10 cellular contexts compared by ENCODE assay signal in genomic region chr4:121712001-121712655, GRCh38.
DNase-seq lines count a peak whose midpoint lies in the region; ATAC-seq lines count a peak whose summit lies in the region.
"Had no signal": no experiment of that assay in that cellular context is flagged by ENCODE, and none has a peak within 500 bp of the region (broad histone marks: within the 10 kb centered on the region; RNA-seq: fewer than 3 reads in every experiment).

No MANE protein-coding gene starts in this region.

- DNase-seq in stimulated activated naive CD4-positive, alpha-beta T cell (lab: John Stamatoyannopoulos, UW), result no peak
- DNase-seq in hypothalamus (lab: John Stamatoyannopoulos, UW), result no peak
- DNase-seq: CD4-positive, alpha-beta T cell; NCI-H1092 had no signal

- no peak overlapping the region for H3K4me3 ChIP-seq in BLaER1 treated with 17β-estradiol and CSF1 and Interleukin-3, amounts not matched to agents 10 nM and 100 nM
- peak overlapping the region; percentile 30 to 41 for H3K4me3 ChIP-seq in duodenal mucosa (ENCODE audit: low read depth in 1 of 2, low read length in 2 of 2)
- H3K4me3 ChIP-seq in neuron (ENCODE audit: low read length), result peak overlapping the region; percentile 51

- 0 out of 22 replicates have a peak overlapping the region, but pooled peaks of 1 of the 11 experiments have one; percentile 0 for H3K9ac ChIP-seq in BLaER1 treated with 17β-estradiol and CSF1 and Interleukin-3, amounts not matched to agents 10 nM and 100 nM
- no peak overlapping the region for H3K9ac ChIP-seq in duodenal mucosa (ENCODE audit: low read depth in 1 of 2, low read length in 2 of 2)

- peak; percentile 1 for ATAC-seq in HG03045 (IDR thresholded peaks at IDR 0.05; ENCODE audit: unreplicated experiment)
- ATAC-seq in GM18867 (IDR thresholded peaks at IDR 0.05; ENCODE audit: unreplicated experiment), result no peak
- no peak for ATAC-seq in HG03469 (IDR thresholded peaks at IDR 0.05; ENCODE audit: unreplicated experiment)

- no peaks in the 10 kb centered on the region for H3K27me3 ChIP-seq in BLaER1 treated with 17β-estradiol and CSF1 and Interleukin-3, amounts not matched to agents 10 nM and 100 nM
- H3K27me3 ChIP-seq in duodenal mucosa (ENCODE audit: control insufficient read depth in 1 of 2, insufficient read depth in 2 of 2, low read length in 2 of 2) (peaks cover 5 to 14% of the 10 kb centered on the region in 2 donors), neuron (ENCODE audit: insufficient read depth, low read length) (no peaks in the 10 kb centered on the region)

- no peaks in the 10 kb centered on the region for H3K9me3 ChIP-seq in BLaER1 treated with 17β-estradiol and CSF1 and Interleukin-3, amounts not matched to agents 10 nM and 100 nM (replicated peaks in 1 of 11)
- H3K9me3 ChIP-seq in duodenal mucosa (ENCODE audit: control insufficient read depth in 1 of 2, low read length in 2 of 2) (no peaks in the 10 kb centered on the region), neuron (ENCODE audit: low read length) (no peaks in the 10 kb centered on the region)

- H2AFZ ChIP-seq in neuron (ENCODE audit: low read depth, low read length), result peak overlapping the region; percentile 88

- H3K27ac ChIP-seq in BLaER1 treated with 17β-estradiol and CSF1 and Interleukin-3, amounts not matched to agents 10 nM and 100 nM, result no peak overlapping the region
- peak overlapping the region; percentile 39 for H3K27ac ChIP-seq in duodenal mucosa (ENCODE audit: low read depth, low read length)

- H3K4me1 ChIP-seq in BLaER1 treated with 17β-estradiol and CSF1 and Interleukin-3, amounts not matched to agents 10 nM and 100 nM, result peaks cover 0 to 8% (median 2%) of the 10 kb centered on the region in 10 experiments; a peak in 6 of 20 replicates
- peaks cover 3 to 7% of the 10 kb centered on the region in 2 donors for H3K4me1 ChIP-seq in duodenal mucosa (ENCODE audit: control insufficient read depth in 1 of 2, insufficient read depth in 2 of 2, low read length in 2 of 2)
- H3K4me1 ChIP-seq in neuron (ENCODE audit: insufficient read depth, low read length), result peaks cover 16% of the 10 kb centered on the region

- no peaks in the 10 kb centered on the region for H4K20me1 ChIP-seq in BLaER1 treated with 17β-estradiol and CSF1 and Interleukin-3, amounts not matched to agents 10 nM and 100 nM

- no peaks in the 10 kb centered on the region for H3K36me3 ChIP-seq in BLaER1 treated with 17β-estradiol and CSF1 and Interleukin-3, amounts not matched to agents 10 nM and 100 nM
- H3K36me3 ChIP-seq in duodenal mucosa (ENCODE audit: control insufficient read depth in 1 of 2, insufficient read depth in 2 of 2, low read length in 2 of 2), result no peaks in the 10 kb centered on the region
- H3K36me3 ChIP-seq in neuron (ENCODE audit: insufficient read depth, low read length), result no peaks in the 10 kb centered on the region

- H3K4me2 ChIP-seq in BLaER1 treated with 17β-estradiol and CSF1 and Interleukin-3, amounts not matched to agents 10 nM and 100 nM, result peak overlapping the region in 6 of 11 experiments; percentile 3 to 61 (median 21); a peak in 6 of 22 replicates

Comparison
In these comparisons a context has a peak if more than half of its experiments do, and no peak if none do; other contexts are left out.
1. H3K4me3 ChIP-seq: peak in duodenal mucosa (2 of 2) and neuron (single experiment); none in BLaER1 treated with 17β-estradiol and CSF1 and Interleukin-3, amounts not matched to agents 10 nM and 100 nM (0 of 10).